Comparison of ENCODE assay signal across 1 cellular context in the genomic region with DNA sequence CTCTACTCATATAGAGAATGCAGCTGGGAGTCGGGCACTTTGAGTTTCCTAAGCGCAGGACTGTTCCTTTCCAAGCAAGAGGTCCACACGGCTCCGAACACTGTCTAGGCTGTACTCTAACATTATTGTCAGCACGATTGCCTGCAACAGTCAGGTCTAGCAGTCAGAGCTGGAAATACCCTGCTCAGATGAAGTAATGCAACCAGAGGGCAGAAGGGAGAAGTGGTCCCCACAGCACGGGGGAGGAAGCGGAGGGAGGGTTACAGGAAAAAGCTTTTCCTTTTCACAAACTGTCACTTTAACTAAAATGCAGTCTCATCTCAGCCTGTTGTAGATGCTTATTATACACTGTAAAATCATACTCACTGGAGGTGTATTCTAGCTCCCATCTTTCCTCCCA.
TF ChIP-seq lines count a peak whose summit lies in the region.

No MANE protein-coding gene starts in this region.

TF ChIP-seq in GM12878, 131 proteins besides CTCF, POLR2A, EP300 and RAD21 (continued from another document and continues in another):
- TF ChIP-seq, protein P1, sequence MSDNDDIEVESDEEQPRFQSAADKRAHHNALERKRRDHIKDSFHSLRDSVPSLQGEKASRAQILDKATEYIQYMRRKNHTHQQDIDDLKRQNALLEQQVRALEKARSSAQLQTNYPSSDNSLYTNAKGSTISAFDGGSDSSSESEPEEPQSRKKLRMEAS (IDR thresholded peaks at IDR 0.05; ENCODE audit: low read depth, low read length): no peak
- TF ChIP-seq CREM (IDR thresholded peaks at IDR 0.05; ENCODE audit: low read depth) (peak; percentile 62; the same call in 1 of the 2 replicates), SMC3 (IDR thresholded peaks at IDR 0.05; ENCODE audit: borderline replicate concordance, low read length) (no peak), BCL11A (IDR thresholded peaks at IDR 0.05; ENCODE audit: low read depth, low read length) (0 out of 2 replicates have a peak, but pooled peaks have one; percentile 39), ZNF207 (IDR thresholded peaks at IDR 0.05; ENCODE audit: borderline replicate concordance) (no peak), NRF1 (conservative IDR thresholded peaks at IDR 0.05; ENCODE audit: low read depth, low read length) (no peak), ZNF24 (IDR thresholded peaks at IDR 0.05) (peak; percentile 90), MEF2A (IDR thresholded peaks at IDR 0.05; ENCODE audit: insufficient read depth, low read depth, low read length) (0 out of 2 replicates have a peak, but pooled peaks have one; percentile 3), CHD2 (IDR thresholded peaks at IDR 0.05; ENCODE audit: borderline replicate concordance, low read depth, low read length) (no peak), NBN (IDR thresholded peaks at IDR 0.05) (no peak), ESRRA (IDR thresholded peaks at IDR 0.05; ENCODE audit: low read length) (no peak), LARP7 (IDR thresholded peaks at IDR 0.05) (no peak), SMAD5 (IDR thresholded peaks at IDR 0.05; ENCODE audit: low read depth) (no peak), TAF1 (IDR thresholded peaks at IDR 0.05; ENCODE audit: borderline replicate concordance, low read depth, low read length) (no peak), MEF2B (IDR thresholded peaks at IDR 0.05; ENCODE audit: partially characterized antibody, poor library complexity, severe bottlenecking) (no peak), RBBP5 (conservative IDR thresholded peaks at IDR 0.05) (no peak), POLR2AphosphoS2 (IDR thresholded peaks at IDR 0.05; ENCODE audit: low read depth, low read length) (no peak), CHD4 (IDR thresholded peaks at IDR 0.05) (no peak), BMI1 (IDR thresholded peaks at IDR 0.05; ENCODE audit: borderline replicate concordance) (no peak), ZNF274 (IDR thresholded peaks at IDR 0.05; ENCODE audit: insufficient read depth, insufficient read length) (no peak), BHLHE40 (IDR thresholded peaks at IDR 0.05; ENCODE audit: borderline replicate concordance in 1 of 2, low read depth in 2 of 2, low read length in 1 of 2) (peak; percentile 35 to 51; a peak in 2 of 4 replicates), MYB (IDR thresholded peaks at IDR 0.05; ENCODE audit: borderline replicate concordance, low read depth, low read length) (no peak), DPF2 (IDR thresholded peaks at IDR 0.05) (no peak), NFYA (IDR thresholded peaks at IDR 0.05; ENCODE audit: borderline replicate concordance, low read depth, low read length) (no peak), CBFB (IDR thresholded peaks at IDR 0.05; ENCODE audit: low read depth) (0 out of 2 replicates have a peak, but pooled peaks have one; percentile 34), JUNB (IDR thresholded peaks at IDR 0.05) (peak; percentile 59), TARDBP (IDR thresholded peaks at IDR 0.05; ENCODE audit: borderline replicate concordance) (no peak), GABPA (IDR thresholded peaks at IDR 0.05; ENCODE audit: low read depth) (no peak), SPI1 (IDR thresholded peaks at IDR 0.05; ENCODE audit: borderline replicate concordance, insufficient read depth, low read depth, low read length) (peak; percentile 88), CHD1 (IDR thresholded peaks at IDR 0.05; ENCODE audit: low read depth, low read length) (no peak), EGR1 (IDR thresholded peaks at IDR 0.05; ENCODE audit: borderline replicate concordance in 1 of 2, low read depth in 2 of 2, low read length in 2 of 2) (peak in 1 of 2 experiments; percentile 52; a peak in 1 of 3 replicates), HDAC2 (IDR thresholded peaks at IDR 0.05) (no peak), MTA3 (IDR thresholded peaks at IDR 0.05; ENCODE audit: borderline replicate concordance, low read length) (no peak), ZNF622 (IDR thresholded peaks at IDR 0.05) (no peak), RB1 (IDR thresholded peaks at IDR 0.05; ENCODE audit: borderline replicate concordance) (no peak)
- TF ChIP-seq, protein P2, sequence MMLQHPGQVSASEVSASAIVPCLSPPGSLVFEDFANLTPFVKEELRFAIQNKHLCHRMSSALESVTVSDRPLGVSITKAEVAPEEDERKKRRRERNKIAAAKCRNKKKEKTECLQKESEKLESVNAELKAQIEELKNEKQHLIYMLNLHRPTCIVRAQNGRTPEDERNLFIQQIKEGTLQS (IDR thresholded peaks at IDR 0.05; ENCODE audit: borderline replicate concordance, extremely low read depth, low read depth, low read length): no peak
- TF ChIP-seq, protein P3, sequence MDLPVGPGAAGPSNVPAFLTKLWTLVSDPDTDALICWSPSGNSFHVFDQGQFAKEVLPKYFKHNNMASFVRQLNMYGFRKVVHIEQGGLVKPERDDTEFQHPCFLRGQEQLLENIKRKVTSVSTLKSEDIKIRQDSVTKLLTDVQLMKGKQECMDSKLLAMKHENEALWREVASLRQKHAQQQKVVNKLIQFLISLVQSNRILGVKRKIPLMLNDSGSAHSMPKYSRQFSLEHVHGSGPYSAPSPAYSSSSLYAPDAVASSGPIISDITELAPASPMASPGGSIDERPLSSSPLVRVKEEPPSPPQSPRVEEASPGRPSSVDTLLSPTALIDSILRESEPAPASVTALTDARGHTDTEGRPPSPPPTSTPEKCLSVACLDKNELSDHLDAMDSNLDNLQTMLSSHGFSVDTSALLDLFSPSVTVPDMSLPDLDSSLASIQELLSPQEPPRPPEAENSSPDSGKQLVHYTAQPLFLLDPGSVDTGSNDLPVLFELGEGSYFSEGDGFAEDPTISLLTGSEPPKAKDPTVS (IDR thresholded peaks at IDR 0.05; ENCODE audit: low read depth, low read length): no peak
- TF ChIP-seq, protein P4, sequence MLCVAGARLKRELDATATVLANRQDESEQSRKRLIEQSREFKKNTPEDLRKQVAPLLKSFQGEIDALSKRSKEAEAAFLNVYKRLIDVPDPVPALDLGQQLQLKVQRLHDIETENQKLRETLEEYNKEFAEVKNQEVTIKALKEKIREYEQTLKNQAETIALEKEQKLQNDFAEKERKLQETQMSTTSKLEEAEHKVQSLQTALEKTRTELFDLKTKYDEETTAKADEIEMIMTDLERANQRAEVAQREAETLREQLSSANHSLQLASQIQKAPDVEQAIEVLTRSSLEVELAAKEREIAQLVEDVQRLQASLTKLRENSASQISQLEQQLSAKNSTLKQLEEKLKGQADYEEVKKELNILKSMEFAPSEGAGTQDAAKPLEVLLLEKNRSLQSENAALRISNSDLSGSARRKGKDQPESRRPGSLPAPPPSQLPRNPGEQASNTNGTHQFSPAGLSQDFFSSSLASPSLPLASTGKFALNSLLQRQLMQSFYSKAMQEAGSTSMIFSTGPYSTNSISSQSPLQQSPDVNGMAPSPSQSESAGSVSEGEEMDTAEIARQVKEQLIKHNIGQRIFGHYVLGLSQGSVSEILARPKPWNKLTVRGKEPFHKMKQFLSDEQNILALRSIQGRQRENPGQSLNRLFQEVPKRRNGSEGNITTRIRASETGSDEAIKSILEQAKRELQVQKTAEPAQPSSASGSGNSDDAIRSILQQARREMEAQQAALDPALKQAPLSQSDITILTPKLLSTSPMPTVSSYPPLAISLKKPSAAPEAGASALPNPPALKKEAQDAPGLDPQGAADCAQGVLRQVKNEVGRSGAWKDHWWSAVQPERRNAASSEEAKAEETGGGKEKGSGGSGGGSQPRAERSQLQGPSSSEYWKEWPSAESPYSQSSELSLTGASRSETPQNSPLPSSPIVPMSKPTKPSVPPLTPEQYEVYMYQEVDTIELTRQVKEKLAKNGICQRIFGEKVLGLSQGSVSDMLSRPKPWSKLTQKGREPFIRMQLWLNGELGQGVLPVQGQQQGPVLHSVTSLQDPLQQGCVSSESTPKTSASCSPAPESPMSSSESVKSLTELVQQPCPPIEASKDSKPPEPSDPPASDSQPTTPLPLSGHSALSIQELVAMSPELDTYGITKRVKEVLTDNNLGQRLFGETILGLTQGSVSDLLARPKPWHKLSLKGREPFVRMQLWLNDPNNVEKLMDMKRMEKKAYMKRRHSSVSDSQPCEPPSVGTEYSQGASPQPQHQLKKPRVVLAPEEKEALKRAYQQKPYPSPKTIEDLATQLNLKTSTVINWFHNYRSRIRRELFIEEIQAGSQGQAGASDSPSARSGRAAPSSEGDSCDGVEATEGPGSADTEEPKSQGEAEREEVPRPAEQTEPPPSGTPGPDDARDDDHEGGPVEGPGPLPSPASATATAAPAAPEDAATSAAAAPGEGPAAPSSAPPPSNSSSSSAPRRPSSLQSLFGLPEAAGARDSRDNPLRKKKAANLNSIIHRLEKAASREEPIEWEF (IDR thresholded peaks at IDR 0.05; ENCODE audit: insufficient replicate concordance, low read depth, low read length): no peak
- TF ChIP-seq, protein P5, sequence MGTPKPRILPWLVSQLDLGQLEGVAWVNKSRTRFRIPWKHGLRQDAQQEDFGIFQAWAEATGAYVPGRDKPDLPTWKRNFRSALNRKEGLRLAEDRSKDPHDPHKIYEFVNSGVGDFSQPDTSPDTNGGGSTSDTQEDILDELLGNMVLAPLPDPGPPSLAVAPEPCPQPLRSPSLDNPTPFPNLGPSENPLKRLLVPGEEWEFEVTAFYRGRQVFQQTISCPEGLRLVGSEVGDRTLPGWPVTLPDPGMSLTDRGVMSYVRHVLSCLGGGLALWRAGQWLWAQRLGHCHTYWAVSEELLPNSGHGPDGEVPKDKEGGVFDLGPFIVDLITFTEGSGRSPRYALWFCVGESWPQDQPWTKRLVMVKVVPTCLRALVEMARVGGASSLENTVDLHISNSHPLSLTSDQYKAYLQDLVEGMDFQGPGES (IDR thresholded peaks at IDR 0.05): no peak
- TF ChIP-seq, protein P6, sequence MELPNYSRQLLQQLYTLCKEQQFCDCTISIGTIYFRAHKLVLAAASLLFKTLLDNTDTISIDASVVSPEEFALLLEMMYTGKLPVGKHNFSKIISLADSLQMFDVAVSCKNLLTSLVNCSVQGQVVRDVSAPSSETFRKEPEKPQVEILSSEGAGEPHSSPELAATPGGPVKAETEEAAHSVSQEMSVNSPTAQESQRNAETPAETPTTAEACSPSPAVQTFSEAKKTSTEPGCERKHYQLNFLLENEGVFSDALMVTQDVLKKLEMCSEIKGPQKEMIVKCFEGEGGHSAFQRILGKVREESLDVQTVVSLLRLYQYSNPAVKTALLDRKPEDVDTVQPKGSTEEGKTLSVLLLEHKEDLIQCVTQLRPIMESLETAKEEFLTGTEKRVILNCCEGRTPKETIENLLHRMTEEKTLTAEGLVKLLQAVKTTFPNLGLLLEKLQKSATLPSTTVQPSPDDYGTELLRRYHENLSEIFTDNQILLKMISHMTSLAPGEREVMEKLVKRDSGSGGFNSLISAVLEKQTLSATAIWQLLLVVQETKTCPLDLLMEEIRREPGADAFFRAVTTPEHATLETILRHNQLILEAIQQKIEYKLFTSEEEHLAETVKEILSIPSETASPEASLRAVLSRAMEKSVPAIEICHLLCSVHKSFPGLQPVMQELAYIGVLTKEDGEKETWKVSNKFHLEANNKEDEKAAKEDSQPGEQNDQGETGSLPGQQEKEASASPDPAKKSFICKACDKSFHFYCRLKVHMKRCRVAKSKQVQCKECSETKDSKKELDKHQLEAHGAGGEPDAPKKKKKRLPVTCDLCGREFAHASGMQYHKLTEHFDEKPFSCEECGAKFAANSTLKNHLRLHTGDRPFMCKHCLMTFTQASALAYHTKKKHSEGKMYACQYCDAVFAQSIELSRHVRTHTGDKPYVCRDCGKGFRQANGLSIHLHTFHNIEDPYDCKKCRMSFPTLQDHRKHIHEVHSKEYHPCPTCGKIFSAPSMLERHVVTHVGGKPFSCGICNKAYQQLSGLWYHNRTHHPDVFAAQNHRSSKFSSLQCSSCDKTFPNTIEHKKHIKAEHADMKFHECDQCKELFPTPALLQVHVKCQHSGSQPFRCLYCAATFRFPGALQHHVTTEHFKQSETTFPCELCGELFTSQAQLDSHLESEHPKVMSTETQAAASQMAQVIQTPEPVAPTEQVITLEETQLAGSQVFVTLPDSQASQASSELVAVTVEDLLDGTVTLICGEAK (IDR thresholded peaks at IDR 0.05; ENCODE audit: borderline replicate concordance): no peak
- TF ChIP-seq, protein P7, sequence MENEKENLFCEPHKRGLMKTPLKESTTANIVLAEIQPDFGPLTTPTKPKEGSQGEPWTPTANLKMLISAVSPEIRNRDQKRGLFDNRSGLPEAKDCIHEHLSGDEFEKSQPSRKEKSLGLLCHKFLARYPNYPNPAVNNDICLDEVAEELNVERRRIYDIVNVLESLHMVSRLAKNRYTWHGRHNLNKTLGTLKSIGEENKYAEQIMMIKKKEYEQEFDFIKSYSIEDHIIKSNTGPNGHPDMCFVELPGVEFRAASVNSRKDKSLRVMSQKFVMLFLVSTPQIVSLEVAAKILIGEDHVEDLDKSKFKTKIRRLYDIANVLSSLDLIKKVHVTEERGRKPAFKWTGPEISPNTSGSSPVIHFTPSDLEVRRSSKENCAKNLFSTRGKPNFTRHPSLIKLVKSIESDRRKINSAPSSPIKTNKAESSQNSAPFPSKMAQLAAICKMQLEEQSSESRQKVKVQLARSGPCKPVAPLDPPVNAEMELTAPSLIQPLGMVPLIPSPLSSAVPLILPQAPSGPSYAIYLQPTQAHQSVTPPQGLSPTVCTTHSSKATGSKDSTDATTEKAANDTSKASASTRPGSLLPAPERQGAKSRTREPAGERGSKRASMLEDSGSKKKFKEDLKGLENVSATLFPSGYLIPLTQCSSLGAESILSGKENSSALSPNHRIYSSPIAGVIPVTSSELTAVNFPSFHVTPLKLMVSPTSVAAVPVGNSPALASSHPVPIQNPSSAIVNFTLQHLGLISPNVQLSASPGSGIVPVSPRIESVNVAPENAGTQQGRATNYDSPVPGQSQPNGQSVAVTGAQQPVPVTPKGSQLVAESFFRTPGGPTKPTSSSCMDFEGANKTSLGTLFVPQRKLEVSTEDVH (IDR thresholded peaks at IDR 0.05; ENCODE audit: low read depth, partially characterized antibody): no peak
- TF ChIP-seq, protein P8, sequence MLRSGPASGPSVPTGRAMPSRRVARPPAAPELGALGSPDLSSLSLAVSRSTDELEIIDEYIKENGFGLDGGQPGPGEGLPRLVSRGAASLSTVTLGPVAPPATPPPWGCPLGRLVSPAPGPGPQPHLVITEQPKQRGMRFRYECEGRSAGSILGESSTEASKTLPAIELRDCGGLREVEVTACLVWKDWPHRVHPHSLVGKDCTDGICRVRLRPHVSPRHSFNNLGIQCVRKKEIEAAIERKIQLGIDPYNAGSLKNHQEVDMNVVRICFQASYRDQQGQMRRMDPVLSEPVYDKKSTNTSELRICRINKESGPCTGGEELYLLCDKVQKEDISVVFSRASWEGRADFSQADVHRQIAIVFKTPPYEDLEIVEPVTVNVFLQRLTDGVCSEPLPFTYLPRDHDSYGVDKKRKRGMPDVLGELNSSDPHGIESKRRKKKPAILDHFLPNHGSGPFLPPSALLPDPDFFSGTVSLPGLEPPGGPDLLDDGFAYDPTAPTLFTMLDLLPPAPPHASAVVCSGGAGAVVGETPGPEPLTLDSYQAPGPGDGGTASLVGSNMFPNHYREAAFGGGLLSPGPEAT (IDR thresholded peaks at IDR 0.05; ENCODE audit: low read depth): peak; percentile 44; the same call in 1 of the 2 replicates
- TF ChIP-seq, protein P9, sequence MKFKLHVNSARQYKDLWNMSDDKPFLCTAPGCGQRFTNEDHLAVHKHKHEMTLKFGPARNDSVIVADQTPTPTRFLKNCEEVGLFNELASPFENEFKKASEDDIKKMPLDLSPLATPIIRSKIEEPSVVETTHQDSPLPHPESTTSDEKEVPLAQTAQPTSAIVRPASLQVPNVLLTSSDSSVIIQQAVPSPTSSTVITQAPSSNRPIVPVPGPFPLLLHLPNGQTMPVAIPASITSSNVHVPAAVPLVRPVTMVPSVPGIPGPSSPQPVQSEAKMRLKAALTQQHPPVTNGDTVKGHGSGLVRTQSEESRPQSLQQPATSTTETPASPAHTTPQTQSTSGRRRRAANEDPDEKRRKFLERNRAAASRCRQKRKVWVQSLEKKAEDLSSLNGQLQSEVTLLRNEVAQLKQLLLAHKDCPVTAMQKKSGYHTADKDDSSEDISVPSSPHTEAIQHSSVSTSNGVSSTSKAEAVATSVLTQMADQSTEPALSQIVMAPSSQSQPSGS (IDR thresholded peaks at IDR 0.05; ENCODE audit: low read length): peak; percentile 71
